Comparison of ENCODE assay signal across 15 cellular contexts in genomic region chr19:48461982-48462655, GRCh38. TPM values are rescaled to one million over a fixed set of nuclear protein-coding genes. Genes with fewer than 3 reads are reported as not detected.
DNase-seq lines count a peak whose midpoint lies in the region; ATAC-seq, FAIRE-seq and TF ChIP-seq lines count a peak whose summit lies in the region.
"Had no signal": no experiment of that assay in that cellular context is flagged by ENCODE, and none has a peak within 500 bp of the region (broad histone marks: within the 10 kb centered on the region; RNA-seq: fewer than 3 reads in every experiment).

No MANE protein-coding gene starts in this region.

- CTCF ChIA-PET in PC-9 (lab: Charles Lee): interaction anchor here (0.6 kb wide), 2 partner anchors 89 to 141 kb away, joined by 5 read pairs; no protein-coding TSS in a partner anchor

- H3K4me2 ChIP-seq in PC-9: no peak overlapping the region

- no peaks in the 10 kb centered on the region for H3K9me2 ChIP-seq in PC-9 (ENCODE audit: insufficient read depth)

- no peak overlapping the region for H3K27ac ChIP-seq in RWPE2 (ENCODE audit: poor library complexity, severe bottlenecking)
- H3K27ac ChIP-seq in PC-9: no peak overlapping the region
- H3K27ac ChIP-seq: gastroesophageal sphincter, stomach had no signal

- ATAC-seq in RWPE2 (ENCODE audit: low read depth): peak; percentile 28; the same call in 1 of the 3 replicates
- ATAC-seq: gastroesophageal sphincter, mucosa of descending colon had no signal

- H3F3A ChIP-seq in PC-9 (ENCODE audit: insufficient read depth, low read depth): peaks cover 38% of the 10 kb centered on the region

- peak; percentile 44 for DNase-seq in stimulated activated CD4-positive, alpha-beta T cell treated with anti-CD3 and anti-CD28 coated beads, Interleukin-15, amount 100 ng/mL, for 24 hours
- DNase-seq in stimulated activated CD4-positive, alpha-beta T cell treated with anti-CD3 and anti-CD28 coated beads, Interleukin-4, amount 100 ng/mL, for 4 hours: no peak
- DNase-seq in RWPE2 (ENCODE audit: low spot score): no peak
- peak; percentile 92 for DNase-seq in iPS-NIHi11 (ENCODE audit: low spot score)
- no peak for DNase-seq in urothelium cell line (ENCODE audit: low spot score)
- DNase-seq in NCI-H2081 treated with DMSO at 0.1 percent for 48 hours (lab: John Stamatoyannopoulos, UW): no peak
- DNase-seq in LoVo (ENCODE audit: low spot score): no peak
- no peak for DNase-seq in PC-9
- DNase-seq: BE2C, DMS153, NCI-H2227 treated with DMSO at 0.1 percent for 48 hours, stomach had no signal

- H4K20me1 ChIP-seq in PC-9 (ENCODE audit: insufficient read depth): peaks cover 13% of the 10 kb centered on the region

- H3K9me3 ChIP-seq in RWPE2 (ENCODE audit: severe bottlenecking): no peaks in the 10 kb centered on the region
- H3K9me3 ChIP-seq in PC-9 (ENCODE audit: insufficient read depth, low read depth): no peaks in the 10 kb centered on the region
- H3K9me3 ChIP-seq: BE2C, gastroesophageal sphincter, mucosa of descending colon, stomach had no signal

- no peak overlapping the region for H3K4me3 ChIP-seq in RWPE2 (ENCODE audit: severe bottlenecking)
- no peak overlapping the region for H3K4me3 ChIP-seq in PC-9
- H3K4me3 ChIP-seq: gastroesophageal sphincter, mucosa of descending colon, stomach had no signal

- intact Hi-C loops in PC-9 (cut with micrococcal nuclease; ENCODE audit: unreplicated experiment): no loop called here

- H3K27me3 ChIP-seq in RWPE2 (ENCODE audit: insufficient read depth, poor library complexity, severe bottlenecking) (no peaks in the 10 kb centered on the region), PC-9 (ENCODE audit: insufficient read depth, low read depth) (no peaks in the 10 kb centered on the region)
- H3K27me3 ChIP-seq: BE2C, gastroesophageal sphincter, stomach had no signal

- no peaks in the 10 kb centered on the region for H3K4me1 ChIP-seq in RWPE2 (ENCODE audit: insufficient read depth, poor library complexity, severe bottlenecking)
- no peaks in the 10 kb centered on the region for H3K4me1 ChIP-seq in PC-9 (replicated peaks; ENCODE audit: insufficient read depth)
- H3K4me1 ChIP-seq: BE2C, gastroesophageal sphincter, stomach had no signal

- H3K36me3 ChIP-seq in RWPE2 (ENCODE audit: low read depth): peaks cover 12% of the 10 kb centered on the region
- peaks cover 11% of the 10 kb centered on the region; the same call in 1 of the 2 replicates for H3K36me3 ChIP-seq in PC-9 (ENCODE audit: low read depth)

- BruUV-seq in PC-9 (replicated peaks; lab: Mats Ljungman, UMichigan): no TSS peak

- TF ChIP-seq CTCF in RWPE2 (IDR thresholded peaks at IDR 0.05; ENCODE audit: poor library complexity, severe bottlenecking) (no peak), PC-9 (conservative IDR thresholded peaks at IDR 0.05) (no peak)

- no peak overlapping the region for H2AFZ ChIP-seq in PC-9

- POLR2A ChIA-PET in PC-9 (lab: Charles Lee; ENCODE audit: unreplicated experiment): no interaction called here

- peak; percentile 58 for FAIRE-seq in urothelium cell line (lab: Jason Lieb, UNC)
- FAIRE-seq: H54 had no signal

- H3K79me2 ChIP-seq in PC-9 (ENCODE audit: low read depth): no peaks in the 10 kb centered on the region

RNA-seq across cellular contexts. Expression of gene KCNJ14, which starts 6.7 kb away (rescaled TPM):
- 5.4 and 8.3 TPM in 2 replicates for total RNA-seq in PC-9 (2021)

RNA-seq across cellular contexts. Expression of gene CYTH2, which starts 7.0 kb away (rescaled TPM):
- total RNA-seq in PC-9 (2021): 74.4 and 93.0 TPM in 2 replicates

RNA-seq across cellular contexts. Expression of gene GRWD1, which starts 16.3 kb away (rescaled TPM):
- total RNA-seq in PC-9 (2021): 35.5 and 44.2 TPM in 2 replicates

RNA-seq across cellular contexts. Expression of gene LMTK3, which starts 49.5 kb away (rescaled TPM):
- 13.9 and 19.6 TPM in 2 replicates for total RNA-seq in PC-9 (2021)

Comparison
In these comparisons a context has a peak if more than half of its experiments do, and no peak if none do; other contexts are left out.
1. DNase-seq: peak in stimulated activated CD4-positive, alpha-beta T cell treated with anti-CD3 and anti-CD28 coated beads, Interleukin-15, amount 100 ng/mL, for 24 hours (single experiment) and iPS-NIHi11 (single experiment); none in stimulated activated CD4-positive, alpha-beta T cell treated with anti-CD3 and anti-CD28 coated beads, Interleukin-4, amount 100 ng/mL, for 4 hours (0 of 2), RWPE2 (single experiment), urothelium cell line (single experiment), NCI-H2081 treated with DMSO at 0.1 percent for 48 hours (single experiment), LoVo (single experiment) and PC-9 (0 of 2).